1 cellular context compared by ENCODE assay signal in genomic region chr3:18843930-18844329, GRCh38.
TF ChIP-seq lines count a peak whose summit lies in the region.

No MANE protein-coding gene starts in this region.

TF ChIP-seq in GM23338, 12 proteins besides CTCF, POLR2A, EP300 and RAD21 (continued from another document):
- TF ChIP-seq ZNF462 (CRISPR knock-in tag; IDR thresholded peaks at IDR 0.05): no peak
- TF ChIP-seq CREB1 (CRISPR knock-in tag; IDR thresholded peaks at IDR 0.05; ENCODE audit: low read depth): no peak
- TF ChIP-seq STAT1 (IDR thresholded peaks at IDR 0.05; ENCODE audit: unreplicated experiment): no peak
- no peak for TF ChIP-seq EZH2phosphoT487 (IDR thresholded peaks at IDR 0.05; ENCODE audit: unreplicated experiment)
- TF ChIP-seq ZNF331 (CRISPR knock-in tag; IDR thresholded peaks at IDR 0.05; ENCODE audit: low read depth): no peak
- no peak for TF ChIP-seq POLR2AphosphoS5 (IDR thresholded peaks at IDR 0.05; ENCODE audit: low read depth)
- TF ChIP-seq JUNB (IDR thresholded peaks at IDR 0.05; ENCODE audit: unreplicated experiment): no peak
- no peak for TF ChIP-seq ETS1 (IDR thresholded peaks at IDR 0.05)
- TF ChIP-seq, protein P1, sequence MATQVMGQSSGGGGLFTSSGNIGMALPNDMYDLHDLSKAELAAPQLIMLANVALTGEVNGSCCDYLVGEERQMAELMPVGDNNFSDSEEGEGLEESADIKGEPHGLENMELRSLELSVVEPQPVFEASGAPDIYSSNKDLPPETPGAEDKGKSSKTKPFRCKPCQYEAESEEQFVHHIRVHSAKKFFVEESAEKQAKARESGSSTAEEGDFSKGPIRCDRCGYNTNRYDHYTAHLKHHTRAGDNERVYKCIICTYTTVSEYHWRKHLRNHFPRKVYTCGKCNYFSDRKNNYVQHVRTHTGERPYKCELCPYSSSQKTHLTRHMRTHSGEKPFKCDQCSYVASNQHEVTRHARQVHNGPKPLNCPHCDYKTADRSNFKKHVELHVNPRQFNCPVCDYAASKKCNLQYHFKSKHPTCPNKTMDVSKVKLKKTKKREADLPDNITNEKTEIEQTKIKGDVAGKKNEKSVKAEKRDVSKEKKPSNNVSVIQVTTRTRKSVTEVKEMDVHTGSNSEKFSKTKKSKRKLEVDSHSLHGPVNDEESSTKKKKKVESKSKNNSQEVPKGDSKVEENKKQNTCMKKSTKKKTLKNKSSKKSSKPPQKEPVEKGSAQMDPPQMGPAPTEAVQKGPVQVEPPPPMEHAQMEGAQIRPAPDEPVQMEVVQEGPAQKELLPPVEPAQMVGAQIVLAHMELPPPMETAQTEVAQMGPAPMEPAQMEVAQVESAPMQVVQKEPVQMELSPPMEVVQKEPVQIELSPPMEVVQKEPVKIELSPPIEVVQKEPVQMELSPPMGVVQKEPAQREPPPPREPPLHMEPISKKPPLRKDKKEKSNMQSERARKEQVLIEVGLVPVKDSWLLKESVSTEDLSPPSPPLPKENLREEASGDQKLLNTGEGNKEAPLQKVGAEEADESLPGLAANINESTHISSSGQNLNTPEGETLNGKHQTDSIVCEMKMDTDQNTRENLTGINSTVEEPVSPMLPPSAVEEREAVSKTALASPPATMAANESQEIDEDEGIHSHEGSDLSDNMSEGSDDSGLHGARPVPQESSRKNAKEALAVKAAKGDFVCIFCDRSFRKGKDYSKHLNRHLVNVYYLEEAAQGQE (IDR thresholded peaks at IDR 0.05; ENCODE audit: unreplicated experiment): no peak
